ENCODE assay signal across 31 cellular contexts in genomic region chr3:197552198-197552597, GRCh38. TPM values are rescaled to one million over a fixed set of nuclear protein-coding genes. Genes with fewer than 3 reads are reported as not detected.
"Had no signal": no experiment of that assay in that cellular context is flagged by ENCODE, and none has a peak within 500 bp of the region (broad histone marks: within the 10 kb centered on the region; RNA-seq: fewer than 3 reads in every experiment).

No MANE protein-coding gene starts in this region.

- H3K9me3 Mint-ChIP-seq: activated CD4-positive, alpha-beta T cell treated with anti-CD3 and anti-CD28 coated beads, Interleukin-2, amount 10 ng/mL, durations not matched to agents 7 days and 5 days; activated naive CD4-positive, alpha-beta T cell treated with anti-CD3 and anti-CD28 coated beads for 36 hours; activated T-cell treated with anti-CD3 and anti-CD28 coated beads, Interleukin-2, amount 50 U/mL, for 24 hours; activated T-helper 2 cell treated with anti-CD3 and anti-CD28 coated beads, Interferon-gamma antibody, Interleukin-2, Interleukin-4, amounts not matched to agents 10 μg/mL and 5 μg/mL and 100 μg/mL, durations not matched to agents 14 hours and 24 hours and 36 hours; central memory CD8-positive, alpha-beta T cell; T-helper 1 cell treated with Interleukin-12 subunit alpha and Interleukin-12 subunit beta and Interleukin-4 antibody, amounts not matched to agents 30 μg/mL and 1 μg/mL, for 36 hours had no signal

- DNase-seq: activated CD4-positive, alpha-beta T cell treated with anti-CD3 and anti-CD28 coated beads for 1 hour; activated CD4-positive, alpha-beta T cell treated with anti-CD3 and anti-CD28 coated beads, Interleukin-2, amount 10 ng/mL, durations not matched to agents 7 days and 5 days; activated CD4-positive, alpha-beta T cell treated with anti-CD3 and anti-CD28 coated beads, Interleukin-2, amount 50 U/mL, for 48 hours; activated CD4-positive, CD25-positive, alpha-beta regulatory T cell; activated gamma-delta T cell; activated naive CD4-positive, alpha-beta T cell treated with anti-CD3 and anti-CD28 coated beads for 36 hours; activated T-cell treated with anti-CD3 and anti-CD28 coated beads, Interleukin-2, amount 50 U/mL, for 24 hours; amygdala; NCI-H1092 treated with DMSO at 0.1 percent for 48 hours; NCI-H1417; NCI-H146; NCI-H187; NCI-H2029 treated with DMSO at 0.1 percent for 48 hours; NCI-H2107; NCI-H2171; NCI-H510A; NCI-H526; NCI-H748 treated with DMSO at 0.1 percent for 48 hours; NK-92 treated with Interleukin-12 subunit alpha and Interleukin-12 subunit beta, amount 100 ng/mL, for 24 hours; PC-3; Peyer's patch; RPMI8226; SHP77 treated with DMSO at 0.1 percent for 48 hours; SK-N-SH; T-helper 9 cell; WERI-Rb-1 had no signal

- ATAC-seq: PC-3 had no signal

- H3K27me3 Mint-ChIP-seq: activated T-cell treated with anti-CD3 and anti-CD28 coated beads, Interleukin-2, amount 50 U/mL, for 24 hours; central memory CD8-positive, alpha-beta T cell had no signal

- H3K27ac Mint-ChIP-seq: activated CD4-positive, alpha-beta T cell treated with anti-CD3 and anti-CD28 coated beads, Interleukin-2, amount 10 ng/mL, durations not matched to agents 7 days and 5 days; activated naive CD4-positive, alpha-beta T cell treated with anti-CD3 and anti-CD28 coated beads for 36 hours; activated naive CD8-positive, alpha-beta T cell; activated T-cell treated with anti-CD3 and anti-CD28 coated beads, Interleukin-2, amount 50 U/mL, for 24 hours; activated T-helper 2 cell treated with anti-CD3 and anti-CD28 coated beads, Interferon-gamma antibody, Interleukin-2, Interleukin-4, amounts not matched to agents 10 μg/mL and 5 μg/mL and 100 μg/mL, durations not matched to agents 14 hours and 24 hours and 36 hours; T-helper 1 cell treated with Interleukin-12 subunit alpha and Interleukin-12 subunit beta and Interleukin-4 antibody, amounts not matched to agents 30 μg/mL and 1 μg/mL, for 36 hours had no signal

- H3K4me3 Mint-ChIP-seq: activated CD4-positive, alpha-beta T cell treated with anti-CD3 and anti-CD28 coated beads, Interleukin-2, amount 10 ng/mL, durations not matched to agents 7 days and 5 days; activated naive CD4-positive, alpha-beta T cell treated with anti-CD3 and anti-CD28 coated beads for 36 hours; activated naive CD8-positive, alpha-beta T cell; activated T-cell treated with anti-CD3 and anti-CD28 coated beads, Interleukin-2, amount 50 U/mL, for 24 hours; central memory CD8-positive, alpha-beta T cell; T-helper 1 cell treated with Interleukin-12 subunit alpha and Interleukin-12 subunit beta and Interleukin-4 antibody, amounts not matched to agents 30 μg/mL and 1 μg/mL, for 36 hours had no signal

RNA-seq across cellular contexts. Expression of gene BDH1, which starts 3.6 kb away (rescaled TPM):
- total RNA-seq: ascending aorta had no signal
